Comparison of ENCODE assay signal across 10 cellular contexts in genomic region chr5:124157320-124157719, GRCh38.
A peak's percentile ranks its signal among the peaks of the same experiment; 100 is the strongest.
DNase-seq lines count a peak whose midpoint lies in the region; ATAC-seq and TF ChIP-seq lines count a peak whose summit lies in the region.
"Had no signal": no experiment of that assay in that cellular context is flagged by ENCODE, and none has a peak within 500 bp of the region (broad histone marks: within the 10 kb centered on the region; RNA-seq: fewer than 3 reads in every experiment).

No MANE protein-coding gene starts in this region.

- H3K9me3 ChIP-seq in endocrine pancreas (ENCODE audit: control insufficient read depth, low read length) (no peaks in the 10 kb centered on the region), A673 (ENCODE audit: low read depth, low read length, poor library complexity, severe bottlenecking) (peaks cover 16% of the 10 kb centered on the region)

- H3K4me3 ChIP-seq in AG10803 (ENCODE audit: low read length) (peak overlapping the region; percentile 10; the same call in 1 of the 2 replicates), NB4 (ENCODE audit: low read depth, low read length) (no peak overlapping the region), endocrine pancreas (ENCODE audit: control insufficient read depth, insufficient read depth, low read length) (peak overlapping the region; percentile 88), A673 (ENCODE audit: low read depth, low read length, poor library complexity, severe bottlenecking) (no peak overlapping the region)

- no peak overlapping the region for H3K9ac ChIP-seq in endocrine pancreas (ENCODE audit: control insufficient read depth, insufficient read depth, low read length)

- H3K36me3 ChIP-seq in endocrine pancreas (ENCODE audit: control insufficient read depth, insufficient read depth, low read length) (no peaks in the 10 kb centered on the region), A673 (ENCODE audit: insufficient read depth, low read length, poor library complexity, severe bottlenecking) (no peaks in the 10 kb centered on the region)

- TF ChIP-seq CTCF in AG10803 (conservative IDR thresholded peaks at IDR 0.05; ENCODE audit: low read length) (no peak), NB4 (IDR thresholded peaks at IDR 0.05; ENCODE audit: low read depth, low read length) (no peak), A673 (conservative IDR thresholded peaks at IDR 0.05; ENCODE audit: low read depth, low read length) (no peak)

- no peak overlapping the region for H3K27ac ChIP-seq in A673 (ENCODE audit: low read depth, low read length, poor library complexity, severe bottlenecking)

- CTCF ChIA-PET in A673 (lab: Charles Lee): no interaction called here

- no TSS peak for BruUV-seq in A673 (replicated peaks; lab: Mats Ljungman, UMichigan)

- POLR2A ChIA-PET in A673 (lab: Charles Lee; ENCODE audit: low non-redundant PET): no interaction called here

- H3K4me1 ChIP-seq in endocrine pancreas (ENCODE audit: control insufficient read depth, insufficient read depth, low read length) (peaks cover 6% of the 10 kb centered on the region), A673 (ENCODE audit: insufficient read depth, low read length, poor library complexity, severe bottlenecking) (no peaks in the 10 kb centered on the region)

- intact Hi-C loops in A673 (cut with micrococcal nuclease; ENCODE audit: unreplicated experiment): no loop called here

- ATAC-seq in GM21360 (IDR thresholded peaks at IDR 0.05; ENCODE audit: unreplicated experiment): peak; percentile 73

- DNase-seq in AG10803 (ENCODE audit: low read depth) (no peak), NB4 (ENCODE audit: low read depth) (peak; percentile 8), NCI-H2227 treated with DMSO at 0.1 percent for 48 hours (lab: John Stamatoyannopoulos, UW) (no peak), NCI-H2029 (lab: John Stamatoyannopoulos, UW) (no peak), ureter (ENCODE audit: low spot score) (no peak), A673 (ENCODE audit: low spot score) (no peak)
- DNase-seq: CD8-positive, alpha-beta memory T cell; hippocampal formation had no signal

- TF ChIP-seq POLR2A in NB4 (IDR thresholded peaks at IDR 0.05; ENCODE audit: extremely low read depth, insufficient read length): no peak

- H3K27me3 ChIP-seq in endocrine pancreas (ENCODE audit: control insufficient read depth, insufficient read depth, low read length): no peaks in the 10 kb centered on the region
- no peaks in the 10 kb centered on the region for H3K27me3 ChIP-seq in A673 (replicated peaks; ENCODE audit: insufficient read depth, low read depth, low read length, poor library complexity)

Comparison
In these comparisons a context has a peak if more than half of its experiments do, and no peak if none do; other contexts are left out.
1. H3K4me3 ChIP-seq: peak in AG10803 (single experiment) and endocrine pancreas (single experiment); none in NB4 (single experiment) and A673 (single experiment).